Comparison of ENCODE assay signal across 1 cellular context in the genomic region with DNA sequence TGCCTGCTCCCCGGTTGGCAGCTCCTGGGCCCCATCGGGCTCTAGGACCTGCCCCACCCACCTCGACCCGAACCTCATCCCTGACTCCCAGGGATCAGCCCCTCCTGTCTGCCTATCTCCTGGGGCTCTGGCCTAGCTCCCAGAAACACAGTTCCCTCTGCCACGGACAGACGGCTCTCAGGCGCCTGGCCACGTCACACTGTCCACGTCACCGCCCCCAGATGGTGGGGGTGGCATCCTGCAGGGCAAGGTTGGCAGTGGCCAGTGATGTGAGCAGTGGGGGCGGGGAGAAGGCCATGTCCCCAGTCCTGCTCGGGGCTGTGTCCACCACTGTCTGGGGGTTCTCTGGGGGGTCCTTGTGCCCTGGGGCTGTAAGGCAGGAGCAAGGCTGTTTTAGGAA.
TF ChIP-seq lines count a peak whose summit lies in the region.

No MANE protein-coding gene starts in this region.

TF ChIP-seq in IMR-90, 13 proteins besides CTCF, POLR2A, EP300 and RAD21:
- TF ChIP-seq RFX5 (IDR thresholded peaks at IDR 0.05; ENCODE audit: low read depth, low read length), result no peak
- no peak for TF ChIP-seq CEBPB (IDR thresholded peaks at IDR 0.05; ENCODE audit: low read depth, low read length)
- TF ChIP-seq FOS (IDR thresholded peaks at IDR 0.05; ENCODE audit: low read depth, low read length), result no peak
- TF ChIP-seq CHD1 (IDR thresholded peaks at IDR 0.05; ENCODE audit: low read depth, low read length), result no peak
- peak; percentile 44; the same call in 1 of the 2 replicates for TF ChIP-seq MAZ (IDR thresholded peaks at IDR 0.05; ENCODE audit: borderline replicate concordance, low read depth, low read length)
- TF ChIP-seq MXI1 (IDR thresholded peaks at IDR 0.05; ENCODE audit: borderline replicate concordance, low read depth, low read length), result no peak
TF ChIP-seq in IMR-90: peak in this region for 1.
